In genomic region chr19:6126335-6126974, GRCh38 we compare ENCODE assay signal across 8 cellular contexts. TPM values are rescaled to one million over a fixed set of nuclear protein-coding genes. Genes with fewer than 3 reads are reported as not detected.
DNase-seq lines count a peak whose midpoint lies in the region; ATAC-seq and TF ChIP-seq lines count a peak whose summit lies in the region.

No MANE protein-coding gene starts in this region.

- H3K4me3 Mint-ChIP-seq in activated T-helper 17 cell treated with anti-CD3 and anti-CD28 coated beads, Interleukin-2, amount 50 U/mL, for 72 hours, result no peak overlapping the region
- no peak overlapping the region for H3K4me3 Mint-ChIP-seq in osteocyte (ENCODE audit: unreplicated experiment)

- no peak overlapping the region for H3K27ac ChIP-seq in right lobe of liver

- intact Hi-C loops in right lobe of liver (cut with DNase I), result loop anchor here in 1 of 2 donors (5.0 kb wide), 1 partner anchor 79 kb away; no protein-coding TSS in a partner anchor

- H3K4me3 ChIP-seq in HAP-1 (no peak overlapping the region), right lobe of liver (no peak overlapping the region)

- no peaks in the 10 kb centered on the region for H3K4me1 ChIP-seq in HAP-1
- no peaks in the 10 kb centered on the region for H3K4me1 ChIP-seq in right lobe of liver

- in situ Hi-C loops in Caki2 (cut with HindIII; ENCODE audit: low pct_unique_long_range_greater_than_20kb, low sequenced_read_pairs) (no loop called here), HAP-1 (cut with MboI; ENCODE audit: low sequenced_read_pairs) (loop anchor here (5.0 kb wide), 1 partner anchor 79 kb away; no protein-coding TSS in a partner anchor)

- ATAC-seq in activated T-helper 17 cell treated with anti-CD3 and anti-CD28 coated beads, Interleukin-2, amount 50 U/mL, for 72 hours (replicated peaks), result peak; percentile 67
- peak; percentile 34 to 81 (median 62) for ATAC-seq in right lobe of liver

- H3K9me3 ChIP-seq in HAP-1 (peaks cover 3% of the 10 kb centered on the region; the same call in 1 of the 2 replicates), right lobe of liver (no peaks in the 10 kb centered on the region)

- H3K9me3 Mint-ChIP-seq in activated T-helper 17 cell treated with anti-CD3 and anti-CD28 coated beads, Interleukin-2, amount 50 U/mL, for 72 hours, result no peaks in the 10 kb centered on the region
- H3K9me3 Mint-ChIP-seq in osteocyte (ENCODE audit: unreplicated experiment), result peaks cover 8% of the 10 kb centered on the region

- no peaks in the 10 kb centered on the region for H3K27me3 ChIP-seq in HAP-1 (ENCODE audit: low read depth)
- H3K27me3 ChIP-seq in right lobe of liver, result no peaks in the 10 kb centered on the region

- peak; percentile 64 for DNase-seq in Caki2 (ENCODE audit: low read depth)
- peak; percentile 60 to 68 for DNase-seq in HAP-1 (ENCODE audit: low spot score in 2 of 2)
- peak; percentile 59 for DNase-seq in NCI-H2196 (lab: John Stamatoyannopoulos, UW; ENCODE audit: unreplicated experiment)
- DNase-seq in right lobe of liver, result no peak
- no peak for DNase-seq in osteocyte (ENCODE audit: extremely low spot score, unreplicated experiment)
- DNase-seq in stimulated activated CD4-positive, alpha-beta T cell treated with anti-CD3 and anti-CD28 coated beads, Interleukin-4, amount 100 ng/mL, for 4 hours, result no peak
- DNase-seq in mesenteric fat pad (ENCODE audit: low spot score), result no peak

- no peaks in the 10 kb centered on the region for H3K36me3 ChIP-seq in HAP-1 (replicated peaks)
- no peaks in the 10 kb centered on the region for H3K36me3 ChIP-seq in right lobe of liver

- 19% methylated on average over 3 of the region's 3 CpGs for WGBS in right lobe of liver (ENCODE audit: insufficient coverage, low coverage, low lambda C conversion rate, missing lambda C conversion rate)

- TF ChIP-seq POLR2A in right lobe of liver (IDR thresholded peaks at IDR 0.05), result no peak

- no peaks in the 10 kb centered on the region for H3K27me3 Mint-ChIP-seq in activated T-helper 17 cell treated with anti-CD3 and anti-CD28 coated beads, Interleukin-2, amount 50 U/mL, for 72 hours
- H3K27me3 Mint-ChIP-seq in osteocyte (ENCODE audit: unreplicated experiment), result peaks cover 12% of the 10 kb centered on the region

- no peak overlapping the region for H3K27ac Mint-ChIP-seq in activated T-helper 17 cell treated with anti-CD3 and anti-CD28 coated beads, Interleukin-2, amount 50 U/mL, for 72 hours
- H3K27ac Mint-ChIP-seq in osteocyte (ENCODE audit: unreplicated experiment), result no peak overlapping the region

- TF ChIP-seq CTCF in right lobe of liver (IDR thresholded peaks at IDR 0.05) (peak in 3 of 4 donors; percentile 13 to 26 (median 18)), osteocyte (IDR thresholded peaks at IDR 0.05) (no peak)

- no peaks in the 10 kb centered on the region for H3K36me3 Mint-ChIP-seq in activated T-helper 17 cell treated with anti-CD3 and anti-CD28 coated beads, Interleukin-2, amount 50 U/mL, for 72 hours (ENCODE audit: low read depth)
- no peaks in the 10 kb centered on the region for H3K36me3 Mint-ChIP-seq in osteocyte (ENCODE audit: unreplicated experiment)

- no peaks in the 10 kb centered on the region for H3K4me1 Mint-ChIP-seq in activated T-helper 17 cell treated with anti-CD3 and anti-CD28 coated beads, Interleukin-2, amount 50 U/mL, for 72 hours
- no peaks in the 10 kb centered on the region for H3K4me1 Mint-ChIP-seq in osteocyte (ENCODE audit: unreplicated experiment)

RNA-seq across cellular contexts. Expression of gene ACSBG2, which starts 9.0 kb away (rescaled TPM):
- total RNA-seq in Caki2 (2014; rRNA removed; shearing (Covaris generic); ENCODE audit: low replicate concordance), result not detected in 2 replicates
- total RNA-seq in activated T-helper 17 cell treated with anti-CD3 and anti-CD28 coated beads, Interleukin-2, amount 50 U/mL, for 72 hours, result not detected
- total RNA-seq in right lobe of liver, result not detected
- not detected in 2 replicates for total RNA-seq in osteocyte
- total RNA-seq in mesenteric fat pad, result not detected

RNA-seq across cellular contexts. Expression of gene RFX2, which starts 16.2 kb away (rescaled TPM):
- 2.0 and 5.8 TPM in 2 replicates for total RNA-seq in Caki2 (2014; rRNA removed; shearing (Covaris generic); ENCODE audit: low replicate concordance)
- 10 to 100 TPM in 1 of 2 donors, 1 to 10 TPM in 1; 9.7 to 20.7 TPM for total RNA-seq in activated T-helper 17 cell treated with anti-CD3 and anti-CD28 coated beads, Interleukin-2, amount 50 U/mL, for 72 hours
- 1 to 10 TPM; 1.6 to 2.9 (median 1.9) TPM for total RNA-seq in right lobe of liver
- 4.5 and 5.3 TPM in 2 replicates for total RNA-seq in osteocyte
- 27.9 TPM for total RNA-seq in mesenteric fat pad

Comparison
In these comparisons a context has a peak if more than half of its experiments do, and no peak if none do; other contexts are left out.
1. DNase-seq: peak in Caki2 (single experiment), HAP-1 (2 of 2) and NCI-H2196 (single experiment); none in right lobe of liver (0 of 3), osteocyte (single experiment), stimulated activated CD4-positive, alpha-beta T cell treated with anti-CD3 and anti-CD28 coated beads, Interleukin-4, amount 100 ng/mL, for 4 hours (0 of 2) and mesenteric fat pad (single experiment).